In genomic region chr6:116382587-116382986, GRCh38 we compare ENCODE assay signal across 22 cellular contexts. TPM values are rescaled to one million over a fixed set of nuclear protein-coding genes. Genes with fewer than 3 reads are reported as not detected.
DNase-seq lines count a peak whose midpoint lies in the region; ATAC-seq, FAIRE-seq and TF ChIP-seq lines count a peak whose summit lies in the region.
"Had no signal": no experiment of that assay in that cellular context is flagged by ENCODE, and none has a peak within 500 bp of the region (broad histone marks: within the 10 kb centered on the region; RNA-seq: fewer than 3 reads in every experiment).

No MANE protein-coding gene starts in this region.

- TF ChIP-seq CTCF in astrocyte (IDR thresholded peaks at IDR 0.05; ENCODE audit: insufficient read depth, low read depth, low read length): no peak
- no peak for TF ChIP-seq CTCF in keratinocyte (optimal IDR thresholded peaks at IDR 0.05 in 1 of 3, IDR thresholded peaks at IDR 0.05 in 1 of 3, conservative IDR thresholded peaks at IDR 0.05 in 1 of 3; ENCODE audit: extremely low read depth in 1 of 3, insufficient read depth in 2 of 3, low read length in 3 of 3)

- H3K4me2 ChIP-seq in astrocyte (ENCODE audit: low read length) (no peak overlapping the region), keratinocyte (ENCODE audit: control insufficient read depth, extremely low read depth, insufficient read depth, low read depth, low read length) (no peak overlapping the region)

- H3K27ac Mint-ChIP-seq in astrocyte (ENCODE audit: unreplicated experiment): peak overlapping the region; percentile 4
- peak overlapping the region; percentile 10 for H3K27ac Mint-ChIP-seq in stimulated activated memory B cell treated with anti-CD40 and anti-IgM and Interleukin-4, amounts not matched to agents 10 μg/mL and 1 μg/mL and 100 μg/mL, for 72 hours
- H3K27ac Mint-ChIP-seq: HFFc6 had no signal

- H3K9me3 Mint-ChIP-seq in astrocyte (ENCODE audit: unreplicated experiment): no peaks in the 10 kb centered on the region
- H3K9me3 Mint-ChIP-seq in stimulated activated memory B cell treated with anti-CD40 and anti-IgM and Interleukin-4, amounts not matched to agents 10 μg/mL and 1 μg/mL and 100 μg/mL, for 72 hours: no peaks in the 10 kb centered on the region
- H3K9me3 Mint-ChIP-seq: CD4-positive, alpha-beta memory T cell; HFFc6 had no signal

- FAIRE-seq in astrocyte (lab: Jason Lieb, UNC) (no peak), keratinocyte (lab: Jason Lieb, UNC) (no peak)
- FAIRE-seq: GM12878 had no signal

- peak; percentile 42 for DNase-seq in NCI-H226
- DNase-seq in astrocyte (ENCODE audit: low read depth): peak; percentile 45
- no peak for DNase-seq in keratinocyte (ENCODE audit: low read depth, low spot score)
- DNase-seq in NCI-H1105 (lab: John Stamatoyannopoulos, UW): no peak
- DNase-seq: CD4-positive, alpha-beta memory T cell; DND-41; H7; HFFc6; KBM-7; NCI-H1092 treated with DMSO at 0.1 percent for 48 hours; NCI-H2029 treated with DMSO at 0.1 percent for 48 hours; NCI-H345; NCI-H524 treated with DMSO at 0.1 percent for 48 hours; NCI-H82; SJCRH30 had no signal

- no peak overlapping the region for H3K4me3 Mint-ChIP-seq in astrocyte (ENCODE audit: unreplicated experiment)
- H3K4me3 Mint-ChIP-seq in stimulated activated memory B cell treated with anti-CD40 and anti-IgM and Interleukin-4, amounts not matched to agents 10 μg/mL and 1 μg/mL and 100 μg/mL, for 72 hours: no peak overlapping the region
- H3K4me3 Mint-ChIP-seq: CD4-positive, alpha-beta memory T cell; HFFc6 had no signal

- H2AFZ ChIP-seq in astrocyte (ENCODE audit: low read depth, low read length): no peak overlapping the region
- H2AFZ ChIP-seq in keratinocyte (ENCODE audit: control insufficient read depth, low read length): no peak overlapping the region

- dilution Hi-C loops in keratinocyte (cut with MboI; ENCODE audit: extremely low pct_ligation_motif_present, low sequenced_read_pairs): no loop called here

- H3K36me3 Mint-ChIP-seq in astrocyte (ENCODE audit: low read depth, unreplicated experiment): peaks cover 12% of the 10 kb centered on the region
- peaks cover 11% of the 10 kb centered on the region for H3K36me3 Mint-ChIP-seq in stimulated activated memory B cell treated with anti-CD40 and anti-IgM and Interleukin-4, amounts not matched to agents 10 μg/mL and 1 μg/mL and 100 μg/mL, for 72 hours
- H3K36me3 Mint-ChIP-seq: CD4-positive, alpha-beta memory T cell had no signal

- ATAC-seq in stimulated activated memory B cell treated with anti-CD40 and anti-IgM and Interleukin-4, amounts not matched to agents 10 μg/mL and 1 μg/mL and 100 μg/mL, for 72 hours: no peak
- ATAC-seq in GM21526 (IDR thresholded peaks at IDR 0.05; ENCODE audit: low FRiP score, unreplicated experiment): no peak
- ATAC-seq in GM21786 (IDR thresholded peaks at IDR 0.05; ENCODE audit: unreplicated experiment): no peak
- ATAC-seq in GM19395 (IDR thresholded peaks at IDR 0.05; ENCODE audit: unreplicated experiment): no peak
- ATAC-seq: GM12878, Panc1 had no signal

- H4K20me1 ChIP-seq in astrocyte (ENCODE audit: insufficient read depth, low read length) (peaks cover 57% of the 10 kb centered on the region), keratinocyte (ENCODE audit: control insufficient read depth, extremely low read depth, insufficient read depth, low read length) (no peaks in the 10 kb centered on the region)

- H3K27me3 ChIP-seq in astrocyte (ENCODE audit: insufficient read depth, low read length): no peaks in the 10 kb centered on the region
- no peaks in the 10 kb centered on the region for H3K27me3 ChIP-seq in keratinocyte (ENCODE audit: control insufficient read depth, extremely low read depth, insufficient read depth, low read length)
- H3K27me3 ChIP-seq: BLaER1 treated with 17β-estradiol and CSF1 and Interleukin-3, amounts not matched to agents 10 nM and 100 nM; SJCRH30 had no signal

- H3K4me1 ChIP-seq in astrocyte (ENCODE audit: insufficient read depth, low read length) (peaks cover 29% of the 10 kb centered on the region), keratinocyte (ENCODE audit: control insufficient read depth, extremely low read depth, insufficient read depth, low read length) (peaks cover 67% of the 10 kb centered on the region)

- H3K79me2 ChIP-seq in astrocyte (ENCODE audit: insufficient read depth, low read length) (peaks cover 84% of the 10 kb centered on the region), keratinocyte (ENCODE audit: control insufficient read depth, insufficient read depth, low read length) (peaks cover 72% of the 10 kb centered on the region)

- no peak overlapping the region for H3K27ac ChIP-seq in astrocyte (ENCODE audit: low read depth, low read length)
- H3K27ac ChIP-seq in keratinocyte (ENCODE audit: control insufficient read depth, insufficient read depth, low read length): peak overlapping the region; percentile 30
- H3K27ac ChIP-seq: BLaER1 treated with 17β-estradiol and CSF1 and Interleukin-3, amounts not matched to agents 10 nM and 100 nM; SJCRH30 had no signal

- H3K27me3 Mint-ChIP-seq in astrocyte (ENCODE audit: low read depth, unreplicated experiment): no peaks in the 10 kb centered on the region
- no peaks in the 10 kb centered on the region for H3K27me3 Mint-ChIP-seq in stimulated activated memory B cell treated with anti-CD40 and anti-IgM and Interleukin-4, amounts not matched to agents 10 μg/mL and 1 μg/mL and 100 μg/mL, for 72 hours
- H3K27me3 Mint-ChIP-seq: CD4-positive, alpha-beta memory T cell had no signal

- H3K9ac ChIP-seq in astrocyte (ENCODE audit: low read length) (no peak overlapping the region), keratinocyte (ENCODE audit: control insufficient read depth, extremely low read depth, insufficient read depth, low read length) (no peak overlapping the region)
- H3K9ac ChIP-seq: BLaER1 treated with 17β-estradiol and CSF1 and Interleukin-3, amounts not matched to agents 10 nM and 100 nM had no signal

- H3K9me3 ChIP-seq in astrocyte (ENCODE audit: insufficient read depth, low read depth, low read length) (no peaks in the 10 kb centered on the region), keratinocyte (ENCODE audit: control insufficient read depth, low read depth, low read length) (no peaks in the 10 kb centered on the region)
- H3K9me3 ChIP-seq: BLaER1 treated with 17β-estradiol and CSF1 and Interleukin-3, amounts not matched to agents 10 nM and 100 nM; SJCRH30 had no signal

- H3K4me3 ChIP-seq in astrocyte (ENCODE audit: insufficient read depth, low read depth, low read length) (no peak overlapping the region), keratinocyte (ENCODE audit: control insufficient read depth in 2 of 3, extremely low read depth in 1 of 3, insufficient read depth in 2 of 3, low read depth in 1 of 3, low read length in 3 of 3) (no peak overlapping the region)
- H3K4me3 ChIP-seq: BLaER1 treated with 17β-estradiol and CSF1 and Interleukin-3, amounts not matched to agents 10 nM and 100 nM; GM12878; SJCRH30 had no signal

- H3K9me1 ChIP-seq in keratinocyte (ENCODE audit: control insufficient read depth, extremely low read depth, insufficient read depth, low read length): no peaks in the 10 kb centered on the region

- H3K4me1 Mint-ChIP-seq in astrocyte (ENCODE audit: low read depth, unreplicated experiment): peaks cover 57% of the 10 kb centered on the region
- H3K4me1 Mint-ChIP-seq in stimulated activated memory B cell treated with anti-CD40 and anti-IgM and Interleukin-4, amounts not matched to agents 10 μg/mL and 1 μg/mL and 100 μg/mL, for 72 hours: peaks cover 52% of the 10 kb centered on the region

- H3K36me3 ChIP-seq in astrocyte (ENCODE audit: insufficient read depth, low read length) (no peaks in the 10 kb centered on the region), keratinocyte (ENCODE audit: control insufficient read depth in 2 of 2, extremely low read depth in 1 of 2, insufficient read depth in 2 of 2, low read length in 2 of 2) (no peaks in the 10 kb centered on the region)

RNA-seq across cellular contexts. Expression of gene DSE, which starts 11.8 kb away (rescaled TPM):
- 83.2 and 83.7 TPM in 2 replicates for total RNA-seq in astrocyte
- 87.6 to 144 TPM (median 99.7 TPM) in 3 replicates for polyA plus RNA-seq in keratinocyte
- polyA plus RNA-seq in keratinocyte (2011; ENCODE audit: low read depth): 39.1 TPM
- polyA plus RNA-seq in keratinocyte (2011; cell fraction: cytosol; rRNA removed): 37.0 and 60.3 TPM in 2 replicates
- 124 and 141 TPM in 2 replicates for polyA plus RNA-seq in keratinocyte (2011; cell fraction: nucleus; rRNA removed)
- 54.9 and 70.3 TPM in 2 replicates for polyA plus RNA-seq in keratinocyte (2012; ENCODE audit: low replicate concordance)
- polyA minus RNA-seq in keratinocyte: 179 to 186 TPM (median 184 TPM) in 3 replicates
- 57.2 TPM for polyA minus RNA-seq in keratinocyte (2011; cell fraction: cytosol; rRNA and poly(A)+ RNA removed)
- 150 and 256 TPM in 2 replicates for polyA minus RNA-seq in keratinocyte (2011; cell fraction: nucleus; rRNA and poly(A)+ RNA removed)

Comparison
In these comparisons a context has a peak if more than half of its experiments do, and no peak if none do; other contexts are left out.
1. DNase-seq: peak in NCI-H226 (single experiment) and astrocyte (single experiment); none in keratinocyte (single experiment) and NCI-H1105 (single experiment).